In genomic region chr10:68088744-68089143, GRCh38 we compare ENCODE assay signal across 13 cellular contexts. TPM values are rescaled to one million over a fixed set of nuclear protein-coding genes. Genes with fewer than 3 reads are reported as not detected.
DNase-seq lines count a peak whose midpoint lies in the region; ATAC-seq, FAIRE-seq and TF ChIP-seq lines count a peak whose summit lies in the region.
"Had no signal": no experiment of that assay in that cellular context is flagged by ENCODE, and none has a peak within 500 bp of the region (broad histone marks: within the 10 kb centered on the region; RNA-seq: fewer than 3 reads in every experiment).

No MANE protein-coding gene starts in this region.

- no peak for FAIRE-seq in GM12878 (lab: Jason Lieb, UNC)

- H3K9ac ChIP-seq in BLaER1 treated with 17β-estradiol and CSF1 and Interleukin-3, amounts not matched to agents 10 nM and 100 nM: no peak overlapping the region
- H3K9ac ChIP-seq in GM12878 (ENCODE audit: control insufficient read depth, insufficient read depth, low read length): no peak overlapping the region

- SMC1A ChIA-PET in GM12878 (lab: Charles Lee; ENCODE audit: uncharacterized antibody, unreplicated experiment): interaction anchor here (1.0 kb wide), 1 partner anchor 120 kb away, joined by 3 read pairs; no protein-coding TSS in a partner anchor

- POLR2A ChIA-PET in GM12878 (lab: Charles Lee) (no interaction called here), OCI-LY7 (lab: Charles Lee) (no interaction called here)

- RAD21 ChIA-PET in GM12878 (lab: Charles Lee; ENCODE audit: unreplicated experiment): no interaction called here

- H2AFZ ChIP-seq in GM12878 (ENCODE audit: control insufficient read depth, low read depth, low read length) (peak overlapping the region; percentile 46), OCI-LY7 (ENCODE audit: low read length) (no peak overlapping the region)

- H3K4me3 Mint-ChIP-seq in stimulated activated naive B cell treated with anti-CD40 and anti-IgM and Interleukin-4, amounts not matched to agents 10 μg/mL and 1 μg/mL and 100 μg/mL, for 72 hours: no peak overlapping the region

- H3K79me2 ChIP-seq in GM12878 (ENCODE audit: control insufficient read depth, insufficient read depth, low read length) (no peaks in the 10 kb centered on the region), OCI-LY7 (ENCODE audit: insufficient read depth, low read depth, low read length) (no peaks in the 10 kb centered on the region)

- TF ChIP-seq POLR2A in GM12878 (IDR thresholded peaks at IDR 0.05; ENCODE audit: low read depth, low read length): no peak

- H3K27me3 Mint-ChIP-seq in stimulated activated naive B cell treated with anti-CD40 and anti-IgM and Interleukin-4, amounts not matched to agents 10 μg/mL and 1 μg/mL and 100 μg/mL, for 72 hours: peaks cover 4 to 9% of the 10 kb centered on the region in 2 donors

- TF ChIP-seq CTCF in GM12878 (IDR thresholded peaks at IDR 0.05 in 2 of 3, conservative IDR thresholded peaks at IDR 0.05 in 1 of 3; ENCODE audit: control insufficient read depth in 2 of 3, extremely low read depth in 1 of 3, insufficient read depth in 1 of 3, low read depth in 3 of 3, low read length in 3 of 3) (no peak), OCI-LY7 (conservative IDR thresholded peaks at IDR 0.05; ENCODE audit: low read length) (no peak)

- no peaks in the 10 kb centered on the region for H3K9me2 ChIP-seq in OCI-LY7 (ENCODE audit: insufficient read depth, low read length)

- BruUV-seq in GM12878 (replicated peaks; lab: Mats Ljungman, UMichigan): no TSS peak
- no TSS peak for BruUV-seq in OCI-LY7 (replicated peaks; lab: Mats Ljungman, UMichigan)

- no peaks in the 10 kb centered on the region for H3K9me3 Mint-ChIP-seq in stimulated activated naive B cell treated with anti-CD40 and anti-IgM and Interleukin-4, amounts not matched to agents 10 μg/mL and 1 μg/mL and 100 μg/mL, for 72 hours

- peak; percentile 11 for DNase-seq in KBM-7
- DNase-seq in GM12878 (ENCODE audit: low read depth, low spot score): no peak
- DNase-seq in OCI-LY7 (ENCODE audit: low spot score): no peak
- DNase-seq in GM19240 (ENCODE audit: insufficient read length, low spot score): no peak
- no peak for DNase-seq in stimulated activated naive B cell treated with anti-CD40 and anti-IgM and Interleukin-4, amounts not matched to agents 10 μg/mL and 1 μg/mL and 100 μg/mL, for 72 hours
- DNase-seq in DMS153 treated with DMSO at 0.1 percent for 48 hours (lab: John Stamatoyannopoulos, UW; ENCODE audit: unreplicated experiment): no peak
- DNase-seq: activated CD8-positive, alpha-beta memory T cell treated with anti-CD3 and anti-CD28 coated beads, Interleukin-2, amount 50 U/mL, for 48 hours; colonic mucosa; hypothalamus; stimulated activated CD4-positive, alpha-beta T cell treated with anti-CD3 and anti-CD28 coated beads, Interleukin-4, amount 100 ng/mL, for 24 hours had no signal

- H3K4me3 ChIP-seq in BLaER1 treated with 17β-estradiol and CSF1 and Interleukin-3, amounts not matched to agents 10 nM and 100 nM: no peak overlapping the region
- H3K4me3 ChIP-seq in GM12878 (no peak overlapping the region), OCI-LY7 (ENCODE audit: low read depth, low read length, poor library complexity, severe bottlenecking) (no peak overlapping the region)
- H3K4me3 ChIP-seq: colonic mucosa, vagina had no signal

- 0% methylated on average over 4 of the region's 4 CpGs for WGBS in GM12878 (ENCODE audit: insufficient coverage, insufficient replicate concordance, low lambda C conversion rate, missing lambda C conversion rate)

- CTCF ChIA-PET in GM12878 (lab: Yijun Ruan, JAX): interaction anchor here (1.0 kb wide), 1 partner anchor 234 kb away, joined by 3 read pairs; no protein-coding TSS in a partner anchor
- CTCF ChIA-PET in OCI-LY7 (lab: Charles Lee; ENCODE audit: unreplicated experiment): no interaction called here

- peaks cover 10 to 40% (median 24%) of the 10 kb centered on the region in 10 experiments; a peak in 19 of 20 replicates for H3K4me1 ChIP-seq in BLaER1 treated with 17β-estradiol and CSF1 and Interleukin-3, amounts not matched to agents 10 nM and 100 nM
- H3K4me1 ChIP-seq in GM12878 (ENCODE audit: control insufficient read depth, insufficient read depth, low read length): peaks cover 3% of the 10 kb centered on the region; the same call in 1 of the 2 replicates
- H3K4me1 ChIP-seq in OCI-LY7 (ENCODE audit: insufficient read depth, low read length, poor library complexity, severe bottlenecking): no peaks in the 10 kb centered on the region
- H3K4me1 ChIP-seq: colonic mucosa, vagina had no signal

- peak; percentile 80 for ATAC-seq in GM19438 (IDR thresholded peaks at IDR 0.05; ENCODE audit: low read depth, unreplicated experiment)
- peak; percentile 81 for ATAC-seq in GM12878
- ATAC-seq in stimulated activated naive B cell treated with anti-CD40 and anti-IgM and Interleukin-4, amounts not matched to agents 10 μg/mL and 1 μg/mL and 100 μg/mL, for 72 hours (replicated peaks): no peak

- no peak for TF ChIP-seq EP300 in GM12878 (IDR thresholded peaks at IDR 0.05; ENCODE audit: borderline replicate concordance in 1 of 2, control insufficient read depth in 1 of 2, low read depth in 2 of 2, low read length in 2 of 2)

- H4K20me1 ChIP-seq in BLaER1 treated with 17β-estradiol and CSF1 and Interleukin-3, amounts not matched to agents 10 nM and 100 nM: no peaks in the 10 kb centered on the region
- no peaks in the 10 kb centered on the region for H4K20me1 ChIP-seq in GM12878 (ENCODE audit: control insufficient read depth, insufficient read depth)
- H4K20me1 ChIP-seq in OCI-LY7 (ENCODE audit: insufficient read depth, low read length): no peaks in the 10 kb centered on the region

- H3K27ac ChIP-seq in BLaER1 treated with 17β-estradiol and CSF1 and Interleukin-3, amounts not matched to agents 10 nM and 100 nM: peak overlapping the region in 7 of 11 experiments; percentile 25 to 50 (median 42); a peak in 8 of 22 replicates
- H3K27ac ChIP-seq in GM12878 (ENCODE audit: control insufficient read depth, insufficient read depth): no peak overlapping the region
- no peak overlapping the region for H3K27ac ChIP-seq in OCI-LY7 (ENCODE audit: low read depth, low read length, poor library complexity, severe bottlenecking)
- H3K27ac ChIP-seq: colonic mucosa, vagina had no signal

- H3K4me1 Mint-ChIP-seq in stimulated activated naive B cell treated with anti-CD40 and anti-IgM and Interleukin-4, amounts not matched to agents 10 μg/mL and 1 μg/mL and 100 μg/mL, for 72 hours: no peaks in the 10 kb centered on the region

- TF ChIP-seq RAD21 in GM12878 (IDR thresholded peaks at IDR 0.05; ENCODE audit: insufficient read depth, low read depth, low read length): no peak

- no peak overlapping the region for H3K27ac Mint-ChIP-seq in stimulated activated naive B cell treated with anti-CD40 and anti-IgM and Interleukin-4, amounts not matched to agents 10 μg/mL and 1 μg/mL and 100 μg/mL, for 72 hours

- peak overlapping the region in 10 of 11 experiments; percentile 29 to 82 (median 75); a peak in 19 of 22 replicates for H3K4me2 ChIP-seq in BLaER1 treated with 17β-estradiol and CSF1 and Interleukin-3, amounts not matched to agents 10 nM and 100 nM
- peak overlapping the region; percentile 47; the same call in 1 of the 2 replicates for H3K4me2 ChIP-seq in GM12878 (ENCODE audit: control insufficient read depth, insufficient read depth)
- H3K4me2 ChIP-seq in OCI-LY7 (ENCODE audit: low read length): no peak overlapping the region

- H3K36me3 Mint-ChIP-seq in stimulated activated naive B cell treated with anti-CD40 and anti-IgM and Interleukin-4, amounts not matched to agents 10 μg/mL and 1 μg/mL and 100 μg/mL, for 72 hours: no peaks in the 10 kb centered on the region

- H3K27me3 ChIP-seq in BLaER1 treated with 17β-estradiol and CSF1 and Interleukin-3, amounts not matched to agents 10 nM and 100 nM: no peaks in the 10 kb centered on the region
- H3K27me3 ChIP-seq in GM12878 (replicated peaks in 1 of 2; ENCODE audit: control insufficient read depth in 2 of 2, insufficient read depth in 2 of 2, low read length in 1 of 2): no peaks in the 10 kb centered on the region
- H3K27me3 ChIP-seq: colonic mucosa, vagina had no signal

- in situ Hi-C loops in KBM-7 (cut with MboI; ENCODE audit: low pct_unique_long_range_greater_than_20kb, low sequenced_read_pairs): no loop called here
- in situ Hi-C loops in GM12878 (cut with MboI): no loop called here

- peaks cover 0 to 6% (median 1%) of the 10 kb centered on the region in 11 experiments; a peak in 6 of 22 replicates for H3K9me3 ChIP-seq in BLaER1 treated with 17β-estradiol and CSF1 and Interleukin-3, amounts not matched to agents 10 nM and 100 nM (replicated peaks in 1 of 11)
- H3K9me3 ChIP-seq in GM12878 (replicated peaks; ENCODE audit: control insufficient read depth, insufficient read depth, low read length) (no peaks in the 10 kb centered on the region), OCI-LY7 (ENCODE audit: low read length) (no peaks in the 10 kb centered on the region)
- H3K9me3 ChIP-seq: colonic mucosa, vagina had no signal

- intact Hi-C loops in GM12878 (cut with micrococcal nuclease; ENCODE audit: unreplicated experiment): no loop called here
- intact Hi-C loops in OCI-LY7 (cut with micrococcal nuclease; ENCODE audit: unreplicated experiment): no loop called here

- H3K36me3 ChIP-seq in BLaER1 treated with 17β-estradiol and CSF1 and Interleukin-3, amounts not matched to agents 10 nM and 100 nM: no peaks in the 10 kb centered on the region
- H3K36me3 ChIP-seq in GM12878 (ENCODE audit: control insufficient read depth in 2 of 2, insufficient read depth in 2 of 2, low read length in 1 of 2) (no peaks in the 10 kb centered on the region), OCI-LY7 (ENCODE audit: insufficient read depth, low read length) (no peaks in the 10 kb centered on the region)
- H3K36me3 ChIP-seq: colonic mucosa, vagina had no signal

RNA-seq across cellular contexts. Expression of gene HERC4, which starts 13.7 kb away (rescaled TPM):
- 383 and 399 TPM in 2 replicates for total RNA-seq in GM12878 (2013; cell fraction: nucleolus; rRNA removed)
- total RNA-seq in GM12878 (2014; rRNA removed) (27.3 and 33.0 TPM in 2 replicates), GM12878 (2014; rRNA removed; fragmentation: Illumina TruSeq; extraction: Trizol) (36.8 and 38.8 TPM in 2 replicates), GM12878 (2021) (33.1 and 33.8 TPM in 2 replicates), OCI-LY7 (2022) (72.6 and 77.4 TPM in 2 replicates)
- polyA plus RNA-seq in GM12878 (2011; ENCODE audit: low read depth): 11.6 TPM
- polyA plus RNA-seq in GM12878 (2011; rRNA removed) (28.9 and 49.9 TPM in 2 replicates), GM12878 (2014; fragmentation: Illumina TruSeq; extraction: Trizol) (23.6 and 28.8 TPM in 2 replicates), GM12878 (2014; fragmentation: Nextera tagmentation; extraction: Ambion mirVana) (10 to 100 TPM in 1 of 2 experiments, 1 to 10 TPM in 1; 9.7 to 11.5 TPM), GM12878 (2014; rRNA removed) (17.1 and 20.2 TPM in 2 replicates), GM12878 (2016; fragmentation: Nextera tagmentation; extraction: Ambion mirVana) (10 to 100 TPM; 22.9 to 23.2 TPM)
- polyA plus RNA-seq in GM12878 (2011; cell fraction: cytosol; rRNA removed): 8.3 and 11.2 TPM in 2 replicates
- polyA plus RNA-seq in GM12878 (2011; cell fraction: nucleus; rRNA removed): 30.8 and 37.9 TPM in 2 replicates
- polyA plus RNA-seq in GM12878 (2012): 20.6 and 25.6 TPM in 2 replicates
- polyA minus RNA-seq in GM12878 (2011; rRNA and poly(A)+ RNA removed): 34.9 and 35.0 TPM in 2 replicates
- polyA minus RNA-seq in GM12878 (2011; cell fraction: cytosol; rRNA and poly(A)+ RNA removed): 13.1 and 14.6 TPM in 2 replicates
- polyA minus RNA-seq in GM12878 (2011; cell fraction: nucleus; rRNA and poly(A)+ RNA removed): 36.0 and 68.3 TPM in 2 replicates
- total RNA-seq in OCI-LY7 (2014; rRNA removed; shearing (Covaris generic)): 34.2 and 36.1 TPM in 2 replicates

RNA-seq across cellular contexts. Expression of gene MYPN, which starts 20.5 kb away (rescaled TPM):
- not detected in 2 replicates for total RNA-seq in GM12878 (2013; cell fraction: nucleolus; rRNA removed)
- total RNA-seq in GM12878 (2014; rRNA removed) (0.05 TPM in 1 of 2 replicates, not detected in the other), GM12878 (2014; rRNA removed; fragmentation: Illumina TruSeq; extraction: Trizol) (not detected in 2 replicates), GM12878 (2021) (not detected in 2 replicates), OCI-LY7 (2022) (not detected in 2 replicates)
- not detected for polyA plus RNA-seq in GM12878 (2011; ENCODE audit: low read depth)
- polyA plus RNA-seq in GM12878 (2011; rRNA removed) (not detected in 2 replicates), GM12878 (2014; fragmentation: Illumina TruSeq; extraction: Trizol) (0.01 TPM in 1 of 2 replicates, not detected in the other), GM12878 (2014; fragmentation: Nextera tagmentation; extraction: Ambion mirVana) (under 1 TPM in 1 of 2 experiments, not detected in 1; 0.02 TPM), GM12878 (2014; rRNA removed) (not detected in 2 replicates), GM12878 (2016; fragmentation: Nextera tagmentation; extraction: Ambion mirVana) (not detected)
- polyA plus RNA-seq in GM12878 (2011; cell fraction: cytosol; rRNA removed): not detected in 2 replicates
- 0.01 TPM in 1 of 2 replicates, not detected in the other for polyA plus RNA-seq in GM12878 (2011; cell fraction: nucleus; rRNA removed)
- polyA plus RNA-seq in GM12878 (2012): not detected in 2 replicates
- not detected in 2 replicates for polyA minus RNA-seq in GM12878 (2011; rRNA and poly(A)+ RNA removed)
- polyA minus RNA-seq in GM12878 (2011; cell fraction: cytosol; rRNA and poly(A)+ RNA removed): 0.42 and 0.53 TPM in 2 replicates
- polyA minus RNA-seq in GM12878 (2011; cell fraction: nucleus; rRNA and poly(A)+ RNA removed): under 0.01 TPM in 1 of 2 replicates, not detected in the other
- 0.06 TPM in 1 of 2 replicates, not detected in the other for total RNA-seq in OCI-LY7 (2014; rRNA removed; shearing (Covaris generic))
- total RNA-seq: vagina had no signal

Comparison
In these comparisons a context has a peak if more than half of its experiments do, and no peak if none do; other contexts are left out.
1. H3K27ac ChIP-seq: peak in BLaER1 treated with 17β-estradiol and CSF1 and Interleukin-3, amounts not matched to agents 10 nM and 100 nM (7 of 11); none in GM12878 (single experiment) and OCI-LY7 (single experiment).
2. ATAC-seq: peak in GM19438 (single experiment) and GM12878 (single experiment); none in stimulated activated naive B cell treated with anti-CD40 and anti-IgM and Interleukin-4, amounts not matched to agents 10 μg/mL and 1 μg/mL and 100 μg/mL, for 72 hours (0 of 2).